Comparison of ENCODE assay signal across 1 cellular context in the genomic region with DNA sequence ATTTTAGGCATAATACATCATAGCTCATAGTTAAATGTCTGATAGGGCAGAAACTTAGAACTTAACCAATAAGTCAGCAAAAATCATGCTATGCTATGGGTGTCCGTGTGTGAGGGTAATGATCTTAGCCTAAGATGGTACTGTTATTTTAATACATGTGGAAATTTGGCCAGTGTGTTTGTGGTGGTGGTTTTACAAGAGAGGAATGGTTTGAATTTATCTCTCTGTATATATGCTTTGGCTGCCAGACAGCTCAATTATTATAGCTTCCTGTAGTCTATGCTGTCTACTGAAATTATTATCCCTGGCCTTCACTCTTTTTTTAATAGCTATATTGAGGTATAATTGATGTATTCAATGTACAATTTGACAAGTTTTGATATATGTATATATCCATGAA.
TF ChIP-seq lines count a peak whose summit lies in the region.

No MANE protein-coding gene starts in this region.

TF ChIP-seq in WTC11, 78 proteins besides CTCF, POLR2A, EP300 and RAD21 (continued from another document):
- TF ChIP-seq, protein P1, sequence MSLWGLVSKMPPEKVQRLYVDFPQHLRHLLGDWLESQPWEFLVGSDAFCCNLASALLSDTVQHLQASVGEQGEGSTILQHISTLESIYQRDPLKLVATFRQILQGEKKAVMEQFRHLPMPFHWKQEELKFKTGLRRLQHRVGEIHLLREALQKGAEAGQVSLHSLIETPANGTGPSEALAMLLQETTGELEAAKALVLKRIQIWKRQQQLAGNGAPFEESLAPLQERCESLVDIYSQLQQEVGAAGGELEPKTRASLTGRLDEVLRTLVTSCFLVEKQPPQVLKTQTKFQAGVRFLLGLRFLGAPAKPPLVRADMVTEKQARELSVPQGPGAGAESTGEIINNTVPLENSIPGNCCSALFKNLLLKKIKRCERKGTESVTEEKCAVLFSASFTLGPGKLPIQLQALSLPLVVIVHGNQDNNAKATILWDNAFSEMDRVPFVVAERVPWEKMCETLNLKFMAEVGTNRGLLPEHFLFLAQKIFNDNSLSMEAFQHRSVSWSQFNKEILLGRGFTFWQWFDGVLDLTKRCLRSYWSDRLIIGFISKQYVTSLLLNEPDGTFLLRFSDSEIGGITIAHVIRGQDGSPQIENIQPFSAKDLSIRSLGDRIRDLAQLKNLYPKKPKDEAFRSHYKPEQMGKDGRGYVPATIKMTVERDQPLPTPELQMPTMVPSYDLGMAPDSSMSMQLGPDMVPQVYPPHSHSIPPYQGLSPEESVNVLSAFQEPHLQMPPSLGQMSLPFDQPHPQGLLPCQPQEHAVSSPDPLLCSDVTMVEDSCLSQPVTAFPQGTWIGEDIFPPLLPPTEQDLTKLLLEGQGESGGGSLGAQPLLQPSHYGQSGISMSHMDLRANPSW (CRISPR knock-in tag; conservative IDR thresholded peaks at IDR 0.05; ENCODE audit: low read depth) = no peak
- TF ChIP-seq, protein P2, sequence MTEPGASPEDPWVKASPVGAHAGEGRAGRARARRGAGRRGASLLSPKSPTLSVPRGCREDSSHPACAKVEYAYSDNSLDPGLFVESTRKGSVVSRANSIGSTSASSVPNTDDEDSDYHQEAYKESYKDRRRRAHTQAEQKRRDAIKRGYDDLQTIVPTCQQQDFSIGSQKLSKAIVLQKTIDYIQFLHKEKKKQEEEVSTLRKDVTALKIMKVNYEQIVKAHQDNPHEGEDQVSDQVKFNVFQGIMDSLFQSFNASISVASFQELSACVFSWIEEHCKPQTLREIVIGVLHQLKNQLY (CRISPR knock-in tag; IDR thresholded peaks at IDR 0.05) = no peak
- TF ChIP-seq, protein P3, sequence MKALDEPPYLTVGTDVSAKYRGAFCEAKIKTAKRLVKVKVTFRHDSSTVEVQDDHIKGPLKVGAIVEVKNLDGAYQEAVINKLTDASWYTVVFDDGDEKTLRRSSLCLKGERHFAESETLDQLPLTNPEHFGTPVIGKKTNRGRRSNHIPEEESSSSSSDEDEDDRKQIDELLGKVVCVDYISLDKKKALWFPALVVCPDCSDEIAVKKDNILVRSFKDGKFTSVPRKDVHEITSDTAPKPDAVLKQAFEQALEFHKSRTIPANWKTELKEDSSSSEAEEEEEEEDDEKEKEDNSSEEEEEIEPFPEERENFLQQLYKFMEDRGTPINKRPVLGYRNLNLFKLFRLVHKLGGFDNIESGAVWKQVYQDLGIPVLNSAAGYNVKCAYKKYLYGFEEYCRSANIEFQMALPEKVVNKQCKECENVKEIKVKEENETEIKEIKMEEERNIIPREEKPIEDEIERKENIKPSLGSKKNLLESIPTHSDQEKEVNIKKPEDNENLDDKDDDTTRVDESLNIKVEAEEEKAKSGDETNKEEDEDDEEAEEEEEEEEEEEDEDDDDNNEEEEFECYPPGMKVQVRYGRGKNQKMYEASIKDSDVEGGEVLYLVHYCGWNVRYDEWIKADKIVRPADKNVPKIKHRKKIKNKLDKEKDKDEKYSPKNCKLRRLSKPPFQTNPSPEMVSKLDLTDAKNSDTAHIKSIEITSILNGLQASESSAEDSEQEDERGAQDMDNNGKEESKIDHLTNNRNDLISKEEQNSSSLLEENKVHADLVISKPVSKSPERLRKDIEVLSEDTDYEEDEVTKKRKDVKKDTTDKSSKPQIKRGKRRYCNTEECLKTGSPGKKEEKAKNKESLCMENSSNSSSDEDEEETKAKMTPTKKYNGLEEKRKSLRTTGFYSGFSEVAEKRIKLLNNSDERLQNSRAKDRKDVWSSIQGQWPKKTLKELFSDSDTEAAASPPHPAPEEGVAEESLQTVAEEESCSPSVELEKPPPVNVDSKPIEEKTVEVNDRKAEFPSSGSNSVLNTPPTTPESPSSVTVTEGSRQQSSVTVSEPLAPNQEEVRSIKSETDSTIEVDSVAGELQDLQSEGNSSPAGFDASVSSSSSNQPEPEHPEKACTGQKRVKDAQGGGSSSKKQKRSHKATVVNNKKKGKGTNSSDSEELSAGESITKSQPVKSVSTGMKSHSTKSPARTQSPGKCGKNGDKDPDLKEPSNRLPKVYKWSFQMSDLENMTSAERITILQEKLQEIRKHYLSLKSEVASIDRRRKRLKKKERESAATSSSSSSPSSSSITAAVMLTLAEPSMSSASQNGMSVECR (CRISPR knock-in tag; IDR thresholded peaks at IDR 0.05; ENCODE audit: borderline replicate concordance) = no peak
- TF ChIP-seq, protein P4, sequence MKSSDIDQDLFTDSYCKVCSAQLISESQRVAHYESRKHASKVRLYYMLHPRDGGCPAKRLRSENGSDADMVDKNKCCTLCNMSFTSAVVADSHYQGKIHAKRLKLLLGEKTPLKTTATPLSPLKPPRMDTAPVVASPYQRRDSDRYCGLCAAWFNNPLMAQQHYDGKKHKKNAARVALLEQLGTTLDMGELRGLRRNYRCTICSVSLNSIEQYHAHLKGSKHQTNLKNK (CRISPR knock-in tag; IDR thresholded peaks at IDR 0.05) = no peak
- TF ChIP-seq OVOL2 (CRISPR knock-in tag; IDR thresholded peaks at IDR 0.05; ENCODE audit: borderline replicate concordance) (no peak), CBFB (CRISPR knock-in tag; IDR thresholded peaks at IDR 0.05; ENCODE audit: low read depth) (no peak)
- TF ChIP-seq, protein P5, sequence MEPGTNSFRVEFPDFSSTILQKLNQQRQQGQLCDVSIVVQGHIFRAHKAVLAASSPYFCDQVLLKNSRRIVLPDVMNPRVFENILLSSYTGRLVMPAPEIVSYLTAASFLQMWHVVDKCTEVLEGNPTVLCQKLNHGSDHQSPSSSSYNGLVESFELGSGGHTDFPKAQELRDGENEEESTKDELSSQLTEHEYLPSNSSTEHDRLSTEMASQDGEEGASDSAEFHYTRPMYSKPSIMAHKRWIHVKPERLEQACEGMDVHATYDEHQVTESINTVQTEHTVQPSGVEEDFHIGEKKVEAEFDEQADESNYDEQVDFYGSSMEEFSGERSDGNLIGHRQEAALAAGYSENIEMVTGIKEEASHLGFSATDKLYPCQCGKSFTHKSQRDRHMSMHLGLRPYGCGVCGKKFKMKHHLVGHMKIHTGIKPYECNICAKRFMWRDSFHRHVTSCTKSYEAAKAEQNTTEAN (CRISPR knock-in tag; IDR thresholded peaks at IDR 0.05) = no peak
